Comparison of ENCODE assay signal across 9 cellular contexts in genomic region chr17:37742762-37743611, GRCh38. TPM values are rescaled to one million over a fixed set of nuclear protein-coding genes. Genes with fewer than 3 reads are reported as not detected.
DNase-seq lines count a peak whose midpoint lies in the region; ATAC-seq and TF ChIP-seq lines count a peak whose summit lies in the region.
"Had no signal": no experiment of that assay in that cellular context is flagged by ENCODE, and none has a peak within 500 bp of the region (broad histone marks: within the 10 kb centered on the region; RNA-seq: fewer than 3 reads in every experiment).

No MANE protein-coding gene starts in this region.

- H3K4me3 Mint-ChIP-seq in osteocyte (ENCODE audit: unreplicated experiment) = peak overlapping the region; percentile 70

- H3K27me3 ChIP-seq in NT2/D1 (ENCODE audit: insufficient read depth, insufficient read length) = peaks cover 100% of the 10 kb centered on the region

- TF ChIP-seq CTCF in GM10248 (IDR thresholded peaks at IDR 0.05; ENCODE audit: control extremely low read depth, extremely low read depth, low read depth, missing control alignments) = no peak
- TF ChIP-seq CTCF in osteocyte (IDR thresholded peaks at IDR 0.05) = no peak

- peak overlapping the region; percentile 65 for H3K9ac ChIP-seq in NT2/D1 (ENCODE audit: insufficient read length, low read depth)

- H3K4me1 Mint-ChIP-seq in osteocyte (ENCODE audit: unreplicated experiment) = peaks cover 26% of the 10 kb centered on the region

- intact Hi-C loops in sciatic nerve (cut with DNase I) = no loop called here

- peak overlapping the region; percentile 70 for H3K27ac ChIP-seq in epithelial cell of prostate

- no peaks in the 10 kb centered on the region for H3K9me3 Mint-ChIP-seq in osteocyte (ENCODE audit: unreplicated experiment)

- peaks cover 7% of the 10 kb centered on the region for H3K4me1 ChIP-seq in NT2/D1 (ENCODE audit: insufficient read depth, insufficient read length)

- peak overlapping the region; percentile 77 for H3K27ac Mint-ChIP-seq in osteocyte (ENCODE audit: unreplicated experiment)

- H3K27me3 Mint-ChIP-seq in osteocyte (ENCODE audit: unreplicated experiment) = peaks cover 36% of the 10 kb centered on the region

- H3K36me3 ChIP-seq in NT2/D1 (ENCODE audit: insufficient read depth, insufficient read length, low read length) = no peaks in the 10 kb centered on the region

- no peak for ATAC-seq in sciatic nerve

- DNase-seq in GM10248 (ENCODE audit: extremely low spot score) (peak; percentile 43), NT2/D1 (ENCODE audit: low read depth, low spot score) (no peak), epithelial cell of prostate (ENCODE audit: low read depth, low spot score) (no peak), osteocyte (ENCODE audit: extremely low spot score, unreplicated experiment) (no peak), ureter (ENCODE audit: low spot score) (no peak), sciatic nerve (ENCODE audit: low spot score) (no peak), GM03348 (ENCODE audit: low spot score) (no peak), NCI-H2196 treated with DMSO at 0.1 percent for 48 hours (lab: John Stamatoyannopoulos, UW; ENCODE audit: unreplicated experiment) (no peak)
- DNase-seq: substantia nigra had no signal

- CTCF ChIA-PET in GM10248 (lab: Yijun Ruan, JAX) = no interaction called here

- no peaks in the 10 kb centered on the region for H3K36me3 Mint-ChIP-seq in osteocyte (ENCODE audit: unreplicated experiment)

- H3K4me3 ChIP-seq in NT2/D1 (ENCODE audit: insufficient read length, low read depth) = peak overlapping the region; percentile 54

- no peaks in the 10 kb centered on the region for H3K9me3 ChIP-seq in NT2/D1 (ENCODE audit: insufficient read depth, low read length)

- POLR2A ChIA-PET in GM10248 (lab: Yijun Ruan, JAX) = no interaction called here

RNA-seq across cellular contexts. Expression of gene HNF1B, which starts 1.9 kb away (rescaled TPM):
- 7.3 and 8.1 TPM in 2 replicates for total RNA-seq in osteocyte
- 31.5 TPM for total RNA-seq in ureter
- not detected for total RNA-seq in sciatic nerve
